In the genomic region with DNA sequence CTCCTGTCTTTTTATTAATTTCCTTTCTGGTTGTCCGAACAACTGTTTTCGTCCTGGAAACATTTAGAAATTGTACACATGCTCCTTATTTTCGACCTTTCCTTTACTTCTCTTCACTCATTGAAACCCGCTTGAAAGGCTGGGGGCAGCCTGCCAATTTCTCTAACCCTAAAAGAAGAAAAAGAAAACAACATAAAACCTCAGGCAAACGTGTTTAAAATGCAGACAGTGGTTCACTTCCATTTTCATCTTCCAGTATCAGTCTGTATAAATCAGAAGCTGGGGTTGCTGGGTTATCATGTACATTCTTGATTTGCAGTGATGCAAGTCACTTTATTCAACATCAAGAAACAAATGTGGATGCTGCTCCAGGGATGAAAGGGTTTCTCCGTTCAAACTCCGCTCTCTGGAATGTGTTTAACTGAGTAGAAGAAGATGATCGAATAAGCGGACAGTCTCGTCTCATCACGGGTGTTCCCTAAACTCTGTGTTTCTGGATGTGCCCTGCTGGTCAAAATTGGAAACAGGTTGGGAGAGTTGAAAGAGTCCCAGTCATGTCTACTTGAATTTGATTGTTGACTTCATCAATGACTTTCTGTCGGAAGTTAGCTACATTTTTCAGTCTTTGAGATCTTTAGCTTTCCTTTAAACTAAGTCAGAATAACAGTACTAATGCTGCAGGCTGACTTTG, we compare ENCODE assay signal across 17 cellular contexts.
A peak's percentile ranks its signal among the peaks of the same experiment; 100 is the strongest.
DNase-seq lines count a peak whose midpoint lies in the region; ATAC-seq and TF ChIP-seq lines count a peak whose summit lies in the region.
"Had no signal": no experiment of that assay in that cellular context is flagged by ENCODE, and none has a peak within 500 bp of the region (broad histone marks: within the 10 kb centered on the region; RNA-seq: fewer than 3 reads in every experiment).

No MANE protein-coding gene starts in this region.

- H3K27me3 ChIP-seq in DND-41 (ENCODE audit: insufficient read depth, low read length, poor library complexity) (no peaks in the 10 kb centered on the region), esophagus muscularis mucosa (peaks cover 0 to 11% (median 2%) of the 10 kb centered on the region in 4 donors), sigmoid colon (peaks cover 0 to 9% (median 0%) of the 10 kb centered on the region in 3 donors)

- no peaks in the 10 kb centered on the region for H4K20me1 ChIP-seq in DND-41 (ENCODE audit: insufficient read depth, low read length)

- no peak for DNase-seq in AG10803 (ENCODE audit: low read depth)
- DNase-seq in DND-41 = peak; percentile 32
- DNase-seq in activated T-helper 2 cell treated with anti-CD3 and anti-CD28 coated beads, Interferon-gamma antibody, Interleukin-2, Interleukin-4, amounts not matched to agents 10 μg/mL and 5 μg/mL and 100 μg/mL, durations not matched to agents 14 hours and 24 hours and 36 hours (ENCODE audit: low spot score) = no peak
- peak; percentile 29 for DNase-seq in esophagus muscularis mucosa (ENCODE audit: extremely low spot score)
- no peak for DNase-seq in germinal center (ENCODE audit: low spot score)
- no peak for DNase-seq in NCI-H1930 (lab: John Stamatoyannopoulos, UW)
- DNase-seq in sigmoid colon = no peak
- DNase-seq: effector memory CD8-positive, alpha-beta T cell; left ventricle myocardium inferior; NCI-H187 treated with DMSO at 0.1 percent for 48 hours; NCI-H446; occipital lobe; right cardiac atrium; RPMI8226; stimulated activated CD4-positive, alpha-beta T cell treated with anti-CD3 and anti-CD28 coated beads, Interleukin-15, amount 100 ng/mL, for 24 hours had no signal

- H3K36me3 Mint-ChIP-seq in activated T-helper 2 cell treated with anti-CD3 and anti-CD28 coated beads, Interferon-gamma antibody, Interleukin-2, Interleukin-4, amounts not matched to agents 10 μg/mL and 5 μg/mL and 100 μg/mL, durations not matched to agents 14 hours and 24 hours and 36 hours (ENCODE audit: low read depth) = peaks cover 2% of the 10 kb centered on the region

- peaks cover 77% of the 10 kb centered on the region for H3K4me1 Mint-ChIP-seq in activated T-helper 2 cell treated with anti-CD3 and anti-CD28 coated beads, Interferon-gamma antibody, Interleukin-2, Interleukin-4, amounts not matched to agents 10 μg/mL and 5 μg/mL and 100 μg/mL, durations not matched to agents 14 hours and 24 hours and 36 hours (ENCODE audit: low read depth)

- ATAC-seq in DND-41 (ENCODE audit: insufficient read depth, low read depth) (peak; percentile 32; the same call in 1 of the 3 replicates), GM21515 (IDR thresholded peaks at IDR 0.05; ENCODE audit: unreplicated experiment) (no peak)
- ATAC-seq: effector memory CD8-positive, alpha-beta T cell; right cardiac atrium; SK-N-SH treated with all-trans-retinoic acid at 6 μM for 48 hours had no signal

- TF ChIP-seq POLR2A in esophagus muscularis mucosa (IDR thresholded peaks at IDR 0.05; ENCODE audit: low read depth) (no peak), sigmoid colon (IDR thresholded peaks at IDR 0.05) (no peak)

- H3K4me1 ChIP-seq in DND-41 (ENCODE audit: insufficient read depth, low read length) = peaks cover 52% of the 10 kb centered on the region
- no peaks in the 10 kb centered on the region for H3K4me1 ChIP-seq in esophagus muscularis mucosa
- H3K4me1 ChIP-seq in sigmoid colon = no peaks in the 10 kb centered on the region
- H3K4me1 ChIP-seq: left ventricle myocardium inferior had no signal

- intact Hi-C loops in activated T-helper 2 cell treated with anti-CD3 and anti-CD28 coated beads, Interferon-gamma antibody, Interleukin-2, Interleukin-4, amounts not matched to agents 10 μg/mL and 5 μg/mL and 100 μg/mL, durations not matched to agents 14 hours and 24 hours and 36 hours (cut with micrococcal nuclease) = loop anchor here (5.0 kb wide), 3 partner anchors 43 to 1042 kb away; a partner anchor contains a TSS
- intact Hi-C loops in esophagus muscularis mucosa (cut with DNase I) (no loop called here), sigmoid colon (cut with DNase I) (no loop called here)

- no peak overlapping the region for H3K4me2 ChIP-seq in DND-41 (ENCODE audit: insufficient read depth, low read length)

- H3K9ac ChIP-seq in DND-41 (ENCODE audit: low read depth, low read length) = no peak overlapping the region; the same call in 1 of the 2 replicates

- H3K27ac ChIP-seq in DND-41 (ENCODE audit: low read length) = peak overlapping the region; percentile 49
- H3K27ac ChIP-seq in esophagus muscularis mucosa (replicated peaks in 1 of 4) = no peak overlapping the region
- no peak overlapping the region for H3K27ac ChIP-seq in sigmoid colon
- H3K27ac ChIP-seq: left ventricle myocardium inferior had no signal

- peak overlapping the region; percentile 74 for H3K4me3 Mint-ChIP-seq in activated T-helper 2 cell treated with anti-CD3 and anti-CD28 coated beads, Interferon-gamma antibody, Interleukin-2, Interleukin-4, amounts not matched to agents 10 μg/mL and 5 μg/mL and 100 μg/mL, durations not matched to agents 14 hours and 24 hours and 36 hours (ENCODE audit: low read depth)

- peaks cover 2% of the 10 kb centered on the region for H3K9me3 Mint-ChIP-seq in activated T-helper 2 cell treated with anti-CD3 and anti-CD28 coated beads, Interferon-gamma antibody, Interleukin-2, Interleukin-4, amounts not matched to agents 10 μg/mL and 5 μg/mL and 100 μg/mL, durations not matched to agents 14 hours and 24 hours and 36 hours
- H3K9me3 Mint-ChIP-seq: effector memory CD8-positive, alpha-beta T cell had no signal

- no peak for TF ChIP-seq EP300 in esophagus muscularis mucosa (IDR thresholded peaks at IDR 0.05)
- no peak for TF ChIP-seq EP300 in sigmoid colon (IDR thresholded peaks at IDR 0.05)

- peak overlapping the region; percentile 31; the same call in 1 of the 2 replicates for H2AFZ ChIP-seq in DND-41 (ENCODE audit: low read depth, low read length)

- peak overlapping the region; percentile 73 for H3K27ac Mint-ChIP-seq in activated T-helper 2 cell treated with anti-CD3 and anti-CD28 coated beads, Interferon-gamma antibody, Interleukin-2, Interleukin-4, amounts not matched to agents 10 μg/mL and 5 μg/mL and 100 μg/mL, durations not matched to agents 14 hours and 24 hours and 36 hours

- no peak overlapping the region for H3K4me3 ChIP-seq in AG10803 (ENCODE audit: low read length)
- no peak overlapping the region for H3K4me3 ChIP-seq in DND-41 (ENCODE audit: low read depth in 1 of 2, low read length in 2 of 2)
- no peak overlapping the region for H3K4me3 ChIP-seq in esophagus muscularis mucosa
- no peak overlapping the region for H3K4me3 ChIP-seq in sigmoid colon
- H3K4me3 ChIP-seq: left ventricle myocardium inferior had no signal

- 46% methylated on average over 12 of the region's 12 CpGs for WGBS in esophagus muscularis mucosa
- WGBS in sigmoid colon, 2 donors = 66 to 68% methylated on average over 12 of the region's 12 CpGs

- no peaks in the 10 kb centered on the region for H3K79me2 ChIP-seq in DND-41 (ENCODE audit: insufficient read depth, low read length)

- TF ChIP-seq CTCF in AG10803 (conservative IDR thresholded peaks at IDR 0.05; ENCODE audit: low read length) = 0 out of 2 replicates have a peak, but pooled peaks have one; percentile 6
- no peak for TF ChIP-seq CTCF in DND-41 (IDR thresholded peaks at IDR 0.05; ENCODE audit: borderline replicate concordance, extremely low read depth, low read length, poor library complexity, severe bottlenecking)
- no peak for TF ChIP-seq CTCF in esophagus muscularis mucosa (IDR thresholded peaks at IDR 0.05)
- no peak for TF ChIP-seq CTCF in sigmoid colon (IDR thresholded peaks at IDR 0.05)

- H3K9me3 ChIP-seq in DND-41 (ENCODE audit: insufficient read depth, low read length, severe bottlenecking) (no peaks in the 10 kb centered on the region), esophagus muscularis mucosa (no peaks in the 10 kb centered on the region), sigmoid colon (no peaks in the 10 kb centered on the region)
- H3K9me3 ChIP-seq: left ventricle myocardium inferior had no signal

- H3K27me3 Mint-ChIP-seq in activated T-helper 2 cell treated with anti-CD3 and anti-CD28 coated beads, Interferon-gamma antibody, Interleukin-2, Interleukin-4, amounts not matched to agents 10 μg/mL and 5 μg/mL and 100 μg/mL, durations not matched to agents 14 hours and 24 hours and 36 hours (ENCODE audit: low read depth) = no peaks in the 10 kb centered on the region
- H3K27me3 Mint-ChIP-seq: effector memory CD8-positive, alpha-beta T cell had no signal

- H3K36me3 ChIP-seq in DND-41 (ENCODE audit: insufficient read depth, low read length) (no peaks in the 10 kb centered on the region), esophagus muscularis mucosa (no peaks in the 10 kb centered on the region), sigmoid colon (no peaks in the 10 kb centered on the region)
- H3K36me3 ChIP-seq: left ventricle myocardium inferior had no signal

Comparison
In these comparisons a context has a peak if more than half of its experiments do, and no peak if none do; other contexts are left out.
1. DNase-seq: peak in DND-41 (single experiment) and esophagus muscularis mucosa (single experiment); none in AG10803 (single experiment), activated T-helper 2 cell treated with anti-CD3 and anti-CD28 coated beads, Interferon-gamma antibody, Interleukin-2, Interleukin-4, amounts not matched to agents 10 μg/mL and 5 μg/mL and 100 μg/mL, durations not matched to agents 14 hours and 24 hours and 36 hours (single experiment), germinal center (single experiment), NCI-H1930 (0 of 2) and sigmoid colon (single experiment).